In genomic region chr2:86301010-86301409, GRCh38 we compare ENCODE assay signal across 23 cellular contexts. TPM values are rescaled to one million over a fixed set of nuclear protein-coding genes. Genes with fewer than 3 reads are reported as not detected.
DNase-seq lines count a peak whose midpoint lies in the region; ATAC-seq and TF ChIP-seq lines count a peak whose summit lies in the region.
"Had no signal": no experiment of that assay in that cellular context is flagged by ENCODE, and none has a peak within 500 bp of the region (broad histone marks: within the 10 kb centered on the region; RNA-seq: fewer than 3 reads in every experiment).

No MANE protein-coding gene starts in this region.

- H3K27ac ChIP-seq in spleen (peak overlapping the region in 5 of 8 donors; percentile 19 to 60 (median 52)), hepatocyte (no peak overlapping the region), foreskin keratinocyte (no peak overlapping the region)
- H3K27ac ChIP-seq: parathyroid adenoma had no signal

- ATAC-seq in foreskin keratinocyte, result no peak
- ATAC-seq: esophagus mucosa, gastrocnemius medialis, HCT116, Right ventricle myocardium inferior, sciatic nerve had no signal

- no peak overlapping the region for H3K4me2 ChIP-seq in hepatocyte

- H3K4me1 ChIP-seq in spleen, result peaks cover 0 to 24% (median 11%) of the 10 kb centered on the region in 6 donors
- peaks cover 16% of the 10 kb centered on the region for H3K4me1 ChIP-seq in hepatocyte (ENCODE audit: insufficient read depth)
- no peaks in the 10 kb centered on the region for H3K4me1 ChIP-seq in foreskin keratinocyte

- intact Hi-C loops in spleen (cut with DNase I; ENCODE audit: low total_unique reads), result no loop called here

- TF ChIP-seq CTCF in spleen (IDR thresholded peaks at IDR 0.05 in 8 of 11, conservative IDR thresholded peaks at IDR 0.05 in 3 of 11), result no peak
- no peak for TF ChIP-seq CTCF in hepatocyte (IDR thresholded peaks at IDR 0.05; ENCODE audit: poor library complexity)
- TF ChIP-seq CTCF in foreskin keratinocyte (conservative IDR thresholded peaks at IDR 0.05), result no peak

- 42 to 57% (median 53%) methylated on average over 6 of the region's 6 CpGs for WGBS in spleen, 5 donors
- 71% methylated on average over 6 of the region's 6 CpGs for WGBS in hepatocyte (ENCODE audit: low lambda C conversion rate, missing lambda C conversion rate)

- no peaks in the 10 kb centered on the region for H4K20me1 ChIP-seq in hepatocyte (ENCODE audit: insufficient read depth, poor library complexity, severe bottlenecking)

- in situ Hi-C loops in KBM-7 (cut with MboI; ENCODE audit: low pct_unique_long_range_greater_than_20kb, low sequenced_read_pairs), result no loop called here

- H3K4me3 ChIP-seq in spleen (no peak overlapping the region), hepatocyte (no peak overlapping the region)
- H3K4me3 ChIP-seq: gastrocnemius medialis had no signal

- TF ChIP-seq POLR2A in spleen (IDR thresholded peaks at IDR 0.05), result no peak

- H3K79me2 ChIP-seq in hepatocyte, result no peaks in the 10 kb centered on the region
- H3K79me2 ChIP-seq: parathyroid adenoma had no signal

- H3K36me3 ChIP-seq in spleen (no peaks in the 10 kb centered on the region), hepatocyte (replicated peaks; ENCODE audit: insufficient read depth, low read depth) (no peaks in the 10 kb centered on the region)
- H3K36me3 ChIP-seq: gastrocnemius medialis had no signal

- H3K9me3 ChIP-seq in spleen (no peaks in the 10 kb centered on the region), hepatocyte (ENCODE audit: low read depth) (no peaks in the 10 kb centered on the region)
- H3K9me3 ChIP-seq: gastrocnemius medialis had no signal

- DNase-seq in ELF-1 (ENCODE audit: low read depth, low spot score) (peak; percentile 45), UCSD-AML1 (lab: John Stamatoyannopoulos, UW; ENCODE audit: unreplicated experiment) (peak; percentile 21), islet precursor cell (peak; percentile 65), spleen (no peak), KBM-7 (no peak), hepatocyte (ENCODE audit: low spot score) (no peak), foreskin keratinocyte (no peak)
- no peak for DNase-seq in activated CD8-positive, alpha-beta memory T cell treated with anti-CD3 and anti-CD28 coated beads, Interleukin-2, amount 50 U/mL, for 48 hours
- DNase-seq: activated naive CD4-positive, alpha-beta T cell treated with anti-CD3 and anti-CD28 coated beads, Interleukin-2, amount 10 ng/mL, durations not matched to agents 7 days and 5 days; activated T-cell treated with anti-CD3 and anti-CD28 coated beads, Interleukin-2, amount 50 U/mL, for 48 hours; effector CD8-positive, alpha-beta T cell; gastrocnemius medialis; kidney glomerular epithelial cell; NCI-H1092; NCI-H187 treated with DMSO at 0.1 percent for 48 hours; NCI-H2227 treated with DMSO at 0.1 percent for 48 hours; NCI-H748 treated with DMSO at 0.1 percent for 48 hours had no signal

- H3K9me2 ChIP-seq in hepatocyte (replicated peaks; ENCODE audit: insufficient read depth), result no peaks in the 10 kb centered on the region

- no peak overlapping the region for H2AFZ ChIP-seq in hepatocyte
- H2AFZ ChIP-seq: parathyroid adenoma had no signal

- peaks cover 0 to 5% (median 0%) of the 10 kb centered on the region in 7 donors for H3K27me3 ChIP-seq in spleen (replicated peaks in 1 of 7)
- no peaks in the 10 kb centered on the region for H3K27me3 ChIP-seq in hepatocyte
- peaks cover 37% of the 10 kb centered on the region for H3K27me3 ChIP-seq in foreskin keratinocyte
- H3K27me3 ChIP-seq: gastrocnemius medialis had no signal

RNA-seq across cellular contexts. Expression of gene REEP1, which starts 36.4 kb away (rescaled TPM):
- 1 to 10 TPM; 1.9 to 7.6 (median 4.0) TPM for total RNA-seq in spleen
- 1 to 10 TPM in 2 of 3 donors, under 1 TPM in 1; 0.57 to 1.5 (median 1.1) TPM for polyA plus RNA-seq in spleen
- 24.2 and 26.5 TPM in 2 replicates for total RNA-seq in hepatocyte
- polyA plus RNA-seq in hepatocyte, result 20.8 and 21.5 TPM in 2 replicates
- 0.11 and 0.14 TPM in 2 replicates for total RNA-seq in foreskin keratinocyte
- 0.04 and 0.17 TPM in 2 replicates for polyA plus RNA-seq in foreskin keratinocyte
- polyA plus RNA-seq: CD14-positive monocyte had no signal

Comparison
In these comparisons a context has a peak if more than half of its experiments do, and no peak if none do; other contexts are left out.
1. DNase-seq: peak in ELF-1 (single experiment), UCSD-AML1 (single experiment) and islet precursor cell (single experiment); none in spleen (single experiment), KBM-7 (single experiment), hepatocyte (single experiment), foreskin keratinocyte (0 of 2) and activated CD8-positive, alpha-beta memory T cell treated with anti-CD3 and anti-CD28 coated beads, Interleukin-2, amount 50 U/mL, for 48 hours (single experiment).
2. H3K27ac ChIP-seq: peak in spleen (5 of 8); none in hepatocyte (single experiment) and foreskin keratinocyte (single experiment).